27 cellular contexts compared by ENCODE assay signal in the genomic region with DNA sequence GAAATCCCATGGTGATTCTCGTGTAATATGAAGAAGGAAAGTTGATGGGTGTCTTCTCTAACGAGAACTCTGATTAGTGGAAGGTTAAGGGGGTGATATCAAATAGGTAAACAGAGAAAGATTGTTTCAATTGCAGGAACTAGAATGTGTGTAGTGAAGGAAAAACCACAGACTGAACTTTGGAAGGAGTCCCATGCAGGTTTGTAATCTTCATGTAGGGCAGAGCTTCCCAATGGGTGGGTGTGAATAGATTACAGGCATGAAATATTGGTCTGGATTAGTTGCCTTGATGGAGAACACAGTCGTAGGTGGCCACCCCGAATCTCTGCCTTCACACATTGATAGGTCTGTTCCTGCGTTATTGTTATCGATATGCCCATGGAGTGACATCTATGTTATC.
"Had no signal": no experiment of that assay in that cellular context is flagged by ENCODE, and none has a peak within 500 bp of the region (broad histone marks: within the 10 kb centered on the region; RNA-seq: fewer than 3 reads in every experiment).

No MANE protein-coding gene starts in this region.

- H3K4me3 Mint-ChIP-seq: mesothelial cell of epicardium, naive B cell, natural killer cell, nephron progenitor cell, neural progenitor cell had no signal

- H3K9me3 Mint-ChIP-seq: natural killer cell; stimulated activated naive B cell treated with anti-CD40 and anti-IgM and Interleukin-4, amounts not matched to agents 10 μg/mL and 1 μg/mL and 100 μg/mL, for 72 hours had no signal

- H3K4me3 ChIP-seq: left ventricle myocardium inferior, lung, neural progenitor cell, psoas muscle, right atrium auricular region, skin epidermis, stomach, testis, thyroid gland, transverse colon, upper lobe of left lung, vagina had no signal

- H3K27me3 ChIP-seq: neural progenitor cell, neutrophil, right atrium auricular region, stomach, testis, thyroid gland, transverse colon, upper lobe of left lung, vagina had no signal

- H3K9ac ChIP-seq: neural progenitor cell, parathyroid adenoma had no signal

- H3K79me2 ChIP-seq: parathyroid adenoma had no signal

- H3K27ac Mint-ChIP-seq: mesothelial cell of epicardium, natural killer cell, nephron progenitor cell, neural progenitor cell had no signal

- H3K36me3 Mint-ChIP-seq: naive B cell; natural killer cell; neural progenitor cell; stimulated activated naive B cell treated with anti-CD40 and anti-IgM and Interleukin-4, amounts not matched to agents 10 μg/mL and 1 μg/mL and 100 μg/mL, for 72 hours had no signal

- H3K27ac ChIP-seq: left ventricle myocardium inferior, neural progenitor cell, neutrophil, parathyroid adenoma, psoas muscle, right atrium auricular region, skin epidermis, stomach, testis, thyroid gland, transverse colon, upper lobe of left lung, vagina had no signal

- H3K4me1 ChIP-seq: left ventricle myocardium inferior, parathyroid adenoma, psoas muscle, right atrium auricular region, testis, thyroid gland, vagina had no signal

- H3K9me3 ChIP-seq: left ventricle myocardium inferior, neutrophil, psoas muscle, right atrium auricular region, stomach, testis, thyroid gland, transverse colon, upper lobe of left lung, vagina had no signal

- H2AFZ ChIP-seq: neural progenitor cell, parathyroid adenoma had no signal

- ATAC-seq: natural killer cell, psoas muscle, sciatic nerve had no signal

- H3K36me3 ChIP-seq: left ventricle myocardium inferior, neural progenitor cell, neutrophil, right atrium auricular region, stomach, thyroid gland, transverse colon, upper lobe of left lung, vagina had no signal

- DNase-seq: islet precursor cell; left ventricle myocardium inferior; naive B cell; natural killer cell; nephron progenitor cell; occipital lobe; psoas muscle; stimulated activated CD4-positive, alpha-beta T cell treated with anti-CD3 and anti-CD28 coated beads, Interleukin-12 subunit alpha, Interleukin-12 subunit beta, amount 100 ng/mL, for 4 hours; stimulated activated CD4-positive, alpha-beta T cell treated with anti-CD3 and anti-CD28 coated beads, Interleukin-15, amount 100 ng/mL, for 24 hours; stimulated activated CD4-positive, alpha-beta T cell treated with anti-CD3 and anti-CD28 coated beads, Interleukin-2, amount 100 ng/mL, for 24 hours; stimulated activated CD4-positive, alpha-beta T cell treated with anti-CD3 and anti-CD28 coated beads, Interleukin-4, amount 100 ng/mL, for 1 hour; stimulated activated naive B cell treated with anti-CD40 and anti-IgM and Interleukin-4, amounts not matched to agents 10 μg/mL and 1 μg/mL and 100 μg/mL, for 72 hours; stimulated activated naive CD8-positive, alpha-beta T cell treated with anti-CD3 and anti-CD28 coated beads, Interleukin-15, Interleukin-2, amounts not matched to agents 100 U/mL and 50 U/mL, for 24 hours; stomach; testis; thyroid gland; transverse colon; upper lobe of left lung had no signal
